In genomic region chr4:184448828-184449227, GRCh38 we compare ENCODE assay signal across 8 cellular contexts. TPM values are rescaled to one million over a fixed set of nuclear protein-coding genes. Genes with fewer than 3 reads are reported as not detected.
DNase-seq lines count a peak whose midpoint lies in the region; ATAC-seq and TF ChIP-seq lines count a peak whose summit lies in the region.

No MANE protein-coding gene starts in this region.

- peak overlapping the region; percentile 13 to 41 for H3K4me3 ChIP-seq in right atrium auricular region

- peak overlapping the region; percentile 74 to 82 for H3K27ac ChIP-seq in right atrium auricular region

- H3K36me3 ChIP-seq in right atrium auricular region: no peaks in the 10 kb centered on the region

- H3K4me1 ChIP-seq in right atrium auricular region: peaks cover 0 to 88% of the 10 kb centered on the region in 2 donors

- peak overlapping the region; percentile 81 for H3K27ac Mint-ChIP-seq in activated naive CD8-positive, alpha-beta T cell

- DNase-seq in ELR (ENCODE audit: low read depth): peak; percentile 45
- peak; percentile 66 for DNase-seq in right atrium auricular region (ENCODE audit: low spot score)
- DNase-seq in retina: peak; percentile 87
- DNase-seq in NCI-H748 (lab: John Stamatoyannopoulos, UW; ENCODE audit: unreplicated experiment): no peak
- no peak for DNase-seq in NCI-H187 treated with DMSO at 0.1 percent for 48 hours (lab: John Stamatoyannopoulos, UW)

- TF ChIP-seq CTCF in right atrium auricular region (IDR thresholded peaks at IDR 0.05): no peak

- ATAC-seq in HG03135 (IDR thresholded peaks at IDR 0.05; ENCODE audit: unreplicated experiment) (peak; percentile 43), SK-N-SH treated with all-trans-retinoic acid at 6 μM for 48 hours (no peak)

- H3K9me3 Mint-ChIP-seq in activated naive CD8-positive, alpha-beta T cell (ENCODE audit: low read depth): no peaks in the 10 kb centered on the region

- H3K9me3 ChIP-seq in right atrium auricular region: no peaks in the 10 kb centered on the region

- no peaks in the 10 kb centered on the region for H3K27me3 ChIP-seq in right atrium auricular region

- H3K4me1 Mint-ChIP-seq in activated naive CD8-positive, alpha-beta T cell (ENCODE audit: low read depth): peaks cover 86% of the 10 kb centered on the region

- H3K27me3 Mint-ChIP-seq in activated naive CD8-positive, alpha-beta T cell: no peaks in the 10 kb centered on the region

- peaks cover 11% of the 10 kb centered on the region for H3K36me3 Mint-ChIP-seq in activated naive CD8-positive, alpha-beta T cell

- H3K4me3 Mint-ChIP-seq in activated naive CD8-positive, alpha-beta T cell: peak overlapping the region; percentile 66

TF ChIP-seq in SK-N-SH treated with all-trans-retinoic acid at 6 μM for 48 hours, 23 proteins besides CTCF, POLR2A, EP300 and RAD21:
- TF ChIP-seq CSRNP3 (CRISPR knock-in tag; IDR thresholded peaks at IDR 0.05) (no peak), ZNF8 (CRISPR knock-in tag; IDR thresholded peaks at IDR 0.05) (no peak), CREB5 (CRISPR knock-in tag; IDR thresholded peaks at IDR 0.05; ENCODE audit: low read depth) (no peak), RARB (CRISPR knock-in tag; IDR thresholded peaks at IDR 0.05) (no peak), ZNF565 (CRISPR knock-in tag; conservative IDR thresholded peaks at IDR 0.05; ENCODE audit: low read depth) (no peak), CSDC2 (CRISPR knock-in tag; IDR thresholded peaks at IDR 0.05) (no peak), ESRRG (CRISPR knock-in tag; IDR thresholded peaks at IDR 0.05) (no peak), ARNTL (CRISPR knock-in tag; IDR thresholded peaks at IDR 0.05; ENCODE audit: borderline replicate concordance, low read depth) (no peak), PATZ1 (CRISPR knock-in tag; IDR thresholded peaks at IDR 0.05; ENCODE audit: borderline replicate concordance) (no peak), ZNF70 (CRISPR knock-in tag; IDR thresholded peaks at IDR 0.05) (no peak), TOX (CRISPR knock-in tag; IDR thresholded peaks at IDR 0.05; ENCODE audit: borderline replicate concordance) (no peak), OSR1 (CRISPR knock-in tag; IDR thresholded peaks at IDR 0.05) (no peak)

RNA-seq across cellular contexts. Expression of gene IRF2, which starts 25.5 kb away (rescaled TPM):
- total RNA-seq in right atrium auricular region: 10 to 100 TPM; 17.7 to 24.5 TPM

Comparison
In these comparisons a context has a peak if more than half of its experiments do, and no peak if none do; other contexts are left out.
1. DNase-seq: peak in ELR (single experiment), right atrium auricular region (single experiment) and retina (single experiment); none in NCI-H748 (single experiment) and NCI-H187 treated with DMSO at 0.1 percent for 48 hours (single experiment).